In genomic region chr20:63560333-63560805, GRCh38 we compare ENCODE assay signal across 1 cellular context.
TF ChIP-seq lines count a peak whose summit lies in the region.

No MANE protein-coding gene starts in this region.

TF ChIP-seq in HepG2, 621 proteins besides CTCF, POLR2A, EP300 and RAD21:
- TF ChIP-seq ZFP36 (IDR thresholded peaks at IDR 0.05; ENCODE audit: borderline replicate concordance, low read depth, low read length, partially characterized antibody) (peak; percentile 70), HNF1A (IDR thresholded peaks at IDR 0.05; ENCODE audit: low read depth) (no peak), HNF1A (CRISPR knock-in tag; IDR thresholded peaks at IDR 0.05; ENCODE audit: borderline replicate concordance) (no peak), MAX (IDR thresholded peaks at IDR 0.05) (0 out of 2 replicates have a peak, but pooled peaks have one; percentile 5), HDAC6 (IDR thresholded peaks at IDR 0.05; ENCODE audit: low read depth, low read length) (no peak)
TF ChIP-seq in HepG2: peak in this region for 2.
